In the genomic region with DNA sequence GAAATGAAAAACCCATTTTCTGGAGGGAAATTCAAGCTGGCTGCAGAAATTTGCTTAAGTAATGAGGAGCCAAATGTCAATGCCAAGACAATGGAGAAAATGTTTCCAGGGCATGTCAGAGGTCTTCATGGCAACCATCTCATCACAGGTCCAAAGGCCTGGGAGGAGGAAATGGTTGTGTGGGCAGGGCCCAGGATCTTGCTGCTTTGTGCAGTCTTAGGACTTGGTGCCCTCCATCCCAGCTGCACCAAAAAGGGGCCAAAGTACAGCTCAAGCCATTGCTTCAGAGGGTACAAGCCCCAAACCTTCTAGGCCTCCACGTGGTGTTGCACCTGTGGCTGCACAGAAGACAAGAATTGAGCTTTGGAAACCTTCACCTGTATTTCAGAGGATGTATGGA, we compare ENCODE assay signal across 24 cellular contexts.
"Had no signal": no experiment of that assay in that cellular context is flagged by ENCODE, and none has a peak within 500 bp of the region (broad histone marks: within the 10 kb centered on the region; RNA-seq: fewer than 3 reads in every experiment).

No MANE protein-coding gene starts in this region.

- H3K4me1 ChIP-seq: adrenal gland, body of pancreas had no signal

- H3K27ac ChIP-seq: adrenal gland, body of pancreas, epithelial cell of prostate had no signal

- H3K4me3 ChIP-seq: adrenal gland, body of pancreas had no signal

- DNase-seq: activated CD4-positive, alpha-beta memory T cell treated with anti-CD3 and anti-CD28 coated beads for 36 hours; activated CD4-positive, alpha-beta T cell treated with anti-CD3 and anti-CD28 coated beads for 36 hours; activated CD4-positive, alpha-beta T cell treated with anti-CD3 and anti-CD28 coated beads, Interleukin-2, amount 10 ng/mL, durations not matched to agents 24 days and 14 days; activated CD4-positive, CD25-positive, alpha-beta regulatory T cell; activated CD4-positive, CD25-positive, alpha-beta regulatory T cell treated with anti-CD3 and anti-CD28 coated beads, Interleukin-2, amount 50 U/mL, for 72 hours; activated CD8-positive, alpha-beta memory T cell treated with anti-CD3 and anti-CD28 coated beads, Interleukin-2, amount 50 U/mL, for 4 hours; activated effector memory CD4-positive, alpha-beta T cell treated with anti-CD3 and anti-CD28 coated beads, Interleukin-2, amount 50 U/mL, for 16 hours; activated naive CD4-positive, alpha-beta T cell treated with anti-CD3 and anti-CD28 coated beads for 36 hours; activated naive CD8-positive, alpha-beta T cell treated with anti-CD3 and anti-CD28 coated beads for 36 hours; activated naive CD8-positive, alpha-beta T cell treated with anti-CD3 and anti-CD28 coated beads, Interleukin-2, amount 50 U/mL, for 24 hours; activated T-cell treated with anti-CD3 and anti-CD28 coated beads, Interleukin-2, amount 50 U/mL, for 1 hour; activated T-cell treated with anti-CD3 and anti-CD28 coated beads, Interleukin-2, amount 50 U/mL, for 48 hours; adrenal gland; amygdala; aorta; body of pancreas; cortex of kidney; dermis blood vessel endothelial cell; effector CD8-positive, alpha-beta T cell; foreskin fibroblast; T-helper 2 cell had no signal

- H3K27me3 ChIP-seq: adrenal gland, body of pancreas had no signal

- ATAC-seq: activated CD4-positive, alpha-beta T cell treated with anti-CD3 and anti-CD28 coated beads for 36 hours; activated CD8-positive, alpha-beta memory T cell treated with anti-CD3 and anti-CD28 coated beads, Interleukin-2, amount 10 ng/mL, durations not matched to agents 7 days and 5 days; activated CD8-positive, alpha-beta T cell treated with anti-CD3 and anti-CD28 coated beads, Interleukin-2, amount 10 ng/mL, durations not matched to agents 7 days and 5 days; activated naive CD8-positive, alpha-beta T cell treated with anti-CD3 and anti-CD28 coated beads, Interleukin-2, amount 50 U/mL, for 24 hours; body of pancreas had no signal

- H3K36me3 ChIP-seq: adrenal gland had no signal
